ENCODE assay signal across 8 cellular contexts in the genomic region with DNA sequence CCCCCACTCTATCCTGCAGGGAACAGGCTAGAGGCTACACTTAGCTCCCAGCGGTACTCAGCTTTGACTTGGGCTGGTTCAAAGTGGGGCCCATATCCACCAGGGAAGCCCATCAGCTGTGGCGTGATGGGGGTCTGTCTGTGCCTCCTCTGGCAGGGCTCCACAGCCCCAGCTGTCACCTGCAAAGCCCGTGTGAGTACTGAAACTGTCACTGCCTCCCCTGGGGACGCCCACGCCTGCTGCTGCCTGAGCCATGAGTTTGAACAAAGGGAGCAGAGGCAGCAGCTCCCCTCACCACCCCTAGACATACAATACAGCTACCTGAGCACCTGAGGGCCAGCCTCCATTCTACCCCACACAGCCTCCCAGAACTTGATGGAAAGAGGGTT. TPM values are rescaled to one million over a fixed set of nuclear protein-coding genes. Genes with fewer than 3 reads are reported as not detected.
DNase-seq lines count a peak whose midpoint lies in the region; ATAC-seq and TF ChIP-seq lines count a peak whose summit lies in the region.

No MANE protein-coding gene starts in this region.

- ATAC-seq in GM19397 (IDR thresholded peaks at IDR 0.05; ENCODE audit: unreplicated experiment) (peak; percentile 37), HG03565 (IDR thresholded peaks at IDR 0.05; ENCODE audit: unreplicated experiment) (peak; percentile 38), upper lobe of right lung (no peak)
- peak; percentile 10 for ATAC-seq in activated T-helper 17 cell treated with anti-CD3 and anti-CD28 coated beads, Interleukin-2, amount 50 U/mL, for 72 hours (replicated peaks)

- H3K9me3 Mint-ChIP-seq in activated T-helper 17 cell treated with anti-CD3 and anti-CD28 coated beads, Interleukin-2, amount 50 U/mL, for 72 hours = no peaks in the 10 kb centered on the region

- H3K4me1 ChIP-seq in mesendoderm (ENCODE audit: control insufficient read depth, low read depth, low read length) (peaks cover 9% of the 10 kb centered on the region), upper lobe of right lung (peaks cover 11% of the 10 kb centered on the region)

- peak overlapping the region; percentile 54 for H3K4me2 ChIP-seq in mesendoderm (ENCODE audit: low read length)

- TF ChIP-seq CTCF in BJ (IDR thresholded peaks at IDR 0.05; ENCODE audit: insufficient read depth, low read depth, low read length) (no peak), upper lobe of right lung (IDR thresholded peaks at IDR 0.05) (no peak)

- no peak overlapping the region for H2BK5ac ChIP-seq in mesendoderm (ENCODE audit: low read length)

- no peak overlapping the region for H2BK15ac ChIP-seq in mesendoderm (replicated peaks; ENCODE audit: low read depth)

- no peaks in the 10 kb centered on the region for H3K9me3 ChIP-seq in upper lobe of right lung

- no peaks in the 10 kb centered on the region for H3K27me3 Mint-ChIP-seq in activated T-helper 17 cell treated with anti-CD3 and anti-CD28 coated beads, Interleukin-2, amount 50 U/mL, for 72 hours

- H3K4me1 Mint-ChIP-seq in activated T-helper 17 cell treated with anti-CD3 and anti-CD28 coated beads, Interleukin-2, amount 50 U/mL, for 72 hours = peaks cover 25% of the 10 kb centered on the region

- H2AK5ac ChIP-seq in mesendoderm (ENCODE audit: low read length) = peak overlapping the region; percentile 48

- H3K79me2 ChIP-seq in mesendoderm (ENCODE audit: control insufficient read depth, insufficient read depth, low read length) = no peaks in the 10 kb centered on the region

- H3K27ac ChIP-seq in mesendoderm (ENCODE audit: low read depth, low read length) (no peak overlapping the region), upper lobe of right lung (no peak overlapping the region)

- no peak overlapping the region for H3K4ac ChIP-seq in mesendoderm (ENCODE audit: low read depth, low read length)

- H3K27me3 ChIP-seq in BJ (ENCODE audit: control insufficient read depth, insufficient read depth, low read length) = no peaks in the 10 kb centered on the region
- H3K27me3 ChIP-seq in mesendoderm (ENCODE audit: insufficient read depth, low read length, poor library complexity) = no peaks in the 10 kb centered on the region
- H3K27me3 ChIP-seq in upper lobe of right lung = no peaks in the 10 kb centered on the region
- H3K27me3 ChIP-seq in H7 (ENCODE audit: control insufficient read depth, insufficient read depth, low read length) = peaks cover 26% of the 10 kb centered on the region

- no peaks in the 10 kb centered on the region for H3K36me3 Mint-ChIP-seq in activated T-helper 17 cell treated with anti-CD3 and anti-CD28 coated beads, Interleukin-2, amount 50 U/mL, for 72 hours (ENCODE audit: low read depth)

- H3K4me3 ChIP-seq in BJ (ENCODE audit: low read depth, low read length) (peak overlapping the region; percentile 53), mesendoderm (ENCODE audit: low read length) (no peak overlapping the region), upper lobe of right lung (peak overlapping the region; percentile 68), H7 (ENCODE audit: insufficient read depth, low read depth, low read length) (no peak overlapping the region)

- peak overlapping the region; percentile 37 for H4K5ac ChIP-seq in mesendoderm (ENCODE audit: low read length)

- CTCF ChIA-PET in BJ (lab: Yijun Ruan, JAX) = interaction anchor here (1.2 to 4.0 kb wide), 3 partner anchors 10 to 65 kb away, joined by 3 to 34 read pairs (median 15); partner anchors contain the start of gene LRP10

- H3K27ac Mint-ChIP-seq in activated T-helper 17 cell treated with anti-CD3 and anti-CD28 coated beads, Interleukin-2, amount 50 U/mL, for 72 hours = peak overlapping the region; percentile 93

- H3K56ac ChIP-seq in mesendoderm (ENCODE audit: low read length) = peak overlapping the region; percentile 81

- H3K79me1 ChIP-seq in mesendoderm (ENCODE audit: low read length) = no peaks in the 10 kb centered on the region

- H3K18ac ChIP-seq in mesendoderm (ENCODE audit: low read length) = no peak overlapping the region

- peak overlapping the region; percentile 92 for H3K4me3 Mint-ChIP-seq in activated T-helper 17 cell treated with anti-CD3 and anti-CD28 coated beads, Interleukin-2, amount 50 U/mL, for 72 hours

- WGBS in mesendoderm (ENCODE audit: extremely low coverage, insufficient coverage, low lambda C conversion rate) = no CpG with 5 or more reads among the region's 5 CpGs

- peak overlapping the region; percentile 77 for H3K9ac ChIP-seq in mesendoderm (ENCODE audit: low read length)

- H3K36me3 ChIP-seq in BJ (ENCODE audit: control insufficient read depth, insufficient read depth, low read length) (no peaks in the 10 kb centered on the region), mesendoderm (ENCODE audit: control insufficient read depth, insufficient read depth, low read length) (no peaks in the 10 kb centered on the region), upper lobe of right lung (no peaks in the 10 kb centered on the region), H7 (replicated peaks; ENCODE audit: control insufficient read depth, insufficient read depth, low read length) (no peaks in the 10 kb centered on the region)

- H3K23ac ChIP-seq in mesendoderm (ENCODE audit: low read length) = no peak overlapping the region

- DNase-seq in BJ (ENCODE audit: low read depth) (no peak), mesendoderm (no peak), upper lobe of right lung (no peak), H7 (no peak), NCI-H2081 (lab: John Stamatoyannopoulos, UW) (no peak)

- intact Hi-C loops in upper lobe of right lung (cut with DNase I) = no loop called here

- H2BK120ac ChIP-seq in mesendoderm (ENCODE audit: low read depth, low read length) = no peak overlapping the region

- POLR2A ChIA-PET in BJ (lab: Charles Lee) = no interaction called here

- no peak overlapping the region for H4K8ac ChIP-seq in mesendoderm (ENCODE audit: low read depth, low read length)

RNA-seq across cellular contexts. Expression of gene REM2, which starts 5.0 kb away (rescaled TPM):
- 0.05 and 0.10 TPM in 2 replicates for polyA plus RNA-seq in BJ (2011; rRNA removed)
- polyA minus RNA-seq in BJ (2011; rRNA and poly(A)+ RNA removed) = 0.10 and 0.43 TPM in 2 replicates
- 1 to 10 TPM in 1 of 2 donors, under 1 TPM in 1; 0.56 to 1.3 TPM for total RNA-seq in activated T-helper 17 cell treated with anti-CD3 and anti-CD28 coated beads, Interleukin-2, amount 50 U/mL, for 72 hours
- polyA plus RNA-seq in mesendoderm (2013, experiment 1 of 2) = 1.1 TPM
- polyA plus RNA-seq in mesendoderm (2013, experiment 2 of 2) = 1.2 TPM
- total RNA-seq in upper lobe of right lung = 0.41 TPM
- total RNA-seq in H7 (2014; rRNA removed; shearing (Covaris generic)) = 0.33 and 0.73 TPM in 2 replicates

RNA-seq across cellular contexts. Expression of gene LRP10, which starts 16.4 kb away (rescaled TPM):
- polyA plus RNA-seq in BJ (2011; rRNA removed) = 124 and 308 TPM in 2 replicates
- 190 and 213 TPM in 2 replicates for polyA minus RNA-seq in BJ (2011; rRNA and poly(A)+ RNA removed)
- 10 to 100 TPM; 61.3 to 78.1 TPM for total RNA-seq in activated T-helper 17 cell treated with anti-CD3 and anti-CD28 coated beads, Interleukin-2, amount 50 U/mL, for 72 hours
- polyA plus RNA-seq in mesendoderm (2013, experiment 1 of 2) = 11.7 TPM
- polyA plus RNA-seq in mesendoderm (2013, experiment 2 of 2) = 11.5 TPM
- 142 TPM for total RNA-seq in upper lobe of right lung
- 9.5 and 19.3 TPM in 2 replicates for total RNA-seq in H7 (2014; rRNA removed; shearing (Covaris generic))

RNA-seq across cellular contexts. Expression of gene RBM23, which starts 31.0 kb away (rescaled TPM):
- 54.1 and 60.9 TPM in 2 replicates for polyA plus RNA-seq in BJ (2011; rRNA removed)
- 55.6 and 56.3 TPM in 2 replicates for polyA minus RNA-seq in BJ (2011; rRNA and poly(A)+ RNA removed)
- 10 to 100 TPM; 69.5 to 70.5 TPM for total RNA-seq in activated T-helper 17 cell treated with anti-CD3 and anti-CD28 coated beads, Interleukin-2, amount 50 U/mL, for 72 hours
- 47.3 TPM for polyA plus RNA-seq in mesendoderm (2013, experiment 1 of 2)
- 49.8 TPM for polyA plus RNA-seq in mesendoderm (2013, experiment 2 of 2)
- 83.5 TPM for total RNA-seq in upper lobe of right lung
- total RNA-seq in H7 (2014; rRNA removed; shearing (Covaris generic)) = 41.9 and 45.0 TPM in 2 replicates

RNA-seq across cellular contexts. Expression of gene PRMT5, which starts 41.2 kb away (rescaled TPM):
- polyA plus RNA-seq in BJ (2011; rRNA removed) = 128 and 152 TPM in 2 replicates
- 70.0 and 141 TPM in 2 replicates for polyA minus RNA-seq in BJ (2011; rRNA and poly(A)+ RNA removed)
- total RNA-seq in activated T-helper 17 cell treated with anti-CD3 and anti-CD28 coated beads, Interleukin-2, amount 50 U/mL, for 72 hours = 100 to 1,000 TPM in 1 of 2 donors, 10 to 100 TPM in 1; 61.7 to 127 TPM
- polyA plus RNA-seq in mesendoderm (2013, experiment 1 of 2) = 154 TPM
- 151 TPM for polyA plus RNA-seq in mesendoderm (2013, experiment 2 of 2)
- total RNA-seq in upper lobe of right lung = 38.9 TPM
- 86.7 and 114 TPM in 2 replicates for total RNA-seq in H7 (2014; rRNA removed; shearing (Covaris generic))

RNA-seq across cellular contexts. Expression of gene MMP14, which starts 51.6 kb away (rescaled TPM):
- polyA plus RNA-seq in BJ (2011; rRNA removed) = 327 and 592 TPM in 2 replicates
- polyA minus RNA-seq in BJ (2011; rRNA and poly(A)+ RNA removed) = 176 and 229 TPM in 2 replicates
- total RNA-seq in activated T-helper 17 cell treated with anti-CD3 and anti-CD28 coated beads, Interleukin-2, amount 50 U/mL, for 72 hours = 1 to 10 TPM; 1.5 to 2.1 TPM
- polyA plus RNA-seq in mesendoderm (2013, experiment 1 of 2) = 188 TPM
- 174 TPM for polyA plus RNA-seq in mesendoderm (2013, experiment 2 of 2)
- total RNA-seq in upper lobe of right lung = 149 TPM
- 54.6 and 79.8 TPM in 2 replicates for total RNA-seq in H7 (2014; rRNA removed; shearing (Covaris generic))

Comparison
In these comparisons a context has a peak if more than half of its experiments do, and no peak if none do; other contexts are left out.
1. H3K4me3 ChIP-seq: peak in BJ (single experiment) and upper lobe of right lung (single experiment); none in mesendoderm (single experiment) and H7 (single experiment).